8 cellular contexts compared by ENCODE assay signal in genomic region chr10:112949128-112949823, GRCh38. TPM values are rescaled to one million over a fixed set of nuclear protein-coding genes. Genes with fewer than 3 reads are reported as not detected.
A peak's percentile ranks its signal among the peaks of the same experiment; 100 is the strongest.
DNase-seq lines count a peak whose midpoint lies in the region; ATAC-seq and TF ChIP-seq lines count a peak whose summit lies in the region.

No MANE protein-coding gene starts in this region.

- H3K27me3 ChIP-seq in A673 (replicated peaks; ENCODE audit: insufficient read depth, low read depth, low read length, poor library complexity) (no peaks in the 10 kb centered on the region), HUES6 (ENCODE audit: control insufficient read depth, insufficient read depth, low read length) (no peaks in the 10 kb centered on the region), mononuclear cell (ENCODE audit: insufficient read depth, low read length) (peaks cover 19% of the 10 kb centered on the region)

- intact Hi-C loops in A673 (cut with micrococcal nuclease; ENCODE audit: unreplicated experiment) = no loop called here

- DNase-seq in A673 (ENCODE audit: low spot score) (no peak), cardiac fibroblast (ENCODE audit: low read depth in 2 of 2) (peak in 1 of 2 donors; percentile 49), activated gamma-delta T cell (lab: John Stamatoyannopoulos, UW) (no peak), NCI-H187 (lab: John Stamatoyannopoulos, UW) (no peak)

- H3K4me1 ChIP-seq in A673 (ENCODE audit: insufficient read depth, low read length, poor library complexity, severe bottlenecking) (peaks cover 21% of the 10 kb centered on the region), HUES6 (ENCODE audit: control insufficient read depth, insufficient read depth, low read length) (peaks cover 32% of the 10 kb centered on the region), mononuclear cell (ENCODE audit: insufficient read depth, low read length) (peaks cover 35% of the 10 kb centered on the region)

- H3K9me3 ChIP-seq in A673 (ENCODE audit: low read depth, low read length, poor library complexity, severe bottlenecking) = no peaks in the 10 kb centered on the region
- H3K9me3 ChIP-seq in HUES6 (ENCODE audit: control insufficient read depth, insufficient read depth, low read depth, low read length) = no peaks in the 10 kb centered on the region
- H3K9me3 ChIP-seq in mononuclear cell (ENCODE audit: low read depth, low read length) = no peaks in the 10 kb centered on the region

- POLR2A ChIA-PET in A673 (lab: Charles Lee; ENCODE audit: low non-redundant PET) = interaction anchor here (0.6 kb wide), 1 partner anchor 110 kb away, joined by 3 read pairs; no protein-coding TSS in a partner anchor

- CTCF ChIA-PET in A673 (lab: Charles Lee) = interaction anchor here (0.7 kb wide), 1 partner anchor 70 kb away, joined by 3 read pairs; no protein-coding TSS in a partner anchor

- no peak for TF ChIP-seq CTCF in A673 (conservative IDR thresholded peaks at IDR 0.05; ENCODE audit: low read depth, low read length)
- no peak for TF ChIP-seq CTCF in cardiac fibroblast (IDR thresholded peaks at IDR 0.05; ENCODE audit: low read depth, low read length)

- no TSS peak for BruUV-seq in A673 (replicated peaks; lab: Mats Ljungman, UMichigan)

- H3K36me3 ChIP-seq in A673 (ENCODE audit: insufficient read depth, low read length, poor library complexity, severe bottlenecking) = no peaks in the 10 kb centered on the region
- H3K36me3 ChIP-seq in HUES6 (ENCODE audit: control insufficient read depth, insufficient read depth, low read length) = no peaks in the 10 kb centered on the region; the same call in 1 of the 2 replicates

- ATAC-seq in GM21529 (IDR thresholded peaks at IDR 0.05; ENCODE audit: unreplicated experiment) = no peak
- ATAC-seq in HG03095 (IDR thresholded peaks at IDR 0.05; ENCODE audit: unreplicated experiment) = no peak

- H3K27ac ChIP-seq in A673 (ENCODE audit: low read depth, low read length, poor library complexity, severe bottlenecking) (no peak overlapping the region), HUES6 (ENCODE audit: low read depth, low read length) (peak overlapping the region; percentile 20; the same call in 1 of the 2 replicates)

- peak overlapping the region; percentile 21 for H3K4me3 ChIP-seq in A673 (ENCODE audit: low read depth, low read length, poor library complexity, severe bottlenecking)
- H3K4me3 ChIP-seq in HUES6 (ENCODE audit: low read depth, low read length) = peak overlapping the region; percentile 27
- peak overlapping the region; percentile 11 to 51 for H3K4me3 ChIP-seq in cardiac fibroblast (replicated peaks in 1 of 2; ENCODE audit: low read depth in 2 of 2, low read length in 2 of 2)
- H3K4me3 ChIP-seq in mononuclear cell (ENCODE audit: low read length) = peak overlapping the region; percentile 67

- no peak overlapping the region for H3K9ac ChIP-seq in HUES6 (ENCODE audit: low read length)

RNA-seq across cellular contexts. Expression of gene TCF7L2, which starts 0.8 kb away (rescaled TPM):
- total RNA-seq in A673 (2021) (16.8 and 20.9 TPM in 2 replicates), mononuclear cell (8.1 TPM)
